Comparison of ENCODE assay signal across 8 cellular contexts in genomic region chr18:74498712-74499629, GRCh38. TPM values are rescaled to one million over a fixed set of nuclear protein-coding genes. Genes with fewer than 3 reads are reported as not detected.
DNase-seq lines count a peak whose midpoint lies in the region; ATAC-seq and TF ChIP-seq lines count a peak whose summit lies in the region.

No MANE protein-coding gene starts in this region.

- H3K27ac ChIP-seq in Karpas-422 (ENCODE audit: low read length) (peak overlapping the region; percentile 80), substantia nigra (ENCODE audit: low read depth, low read length, poor library complexity, severe bottlenecking) (peak overlapping the region; percentile 83)

- H3K4me3 Mint-ChIP-seq in effector memory CD8-positive, alpha-beta T cell, result peak overlapping the region; percentile 85 to 89
- H3K4me3 Mint-ChIP-seq in nephron progenitor cell, result peak overlapping the region; percentile 15

- TF ChIP-seq CTCF in nephron progenitor cell (IDR thresholded peaks at IDR 0.05), result no peak

- peaks cover 25% of the 10 kb centered on the region for H3K36me3 ChIP-seq in Karpas-422 (ENCODE audit: insufficient read depth, low read length)

- H3K9me3 Mint-ChIP-seq in effector memory CD8-positive, alpha-beta T cell, result no peaks in the 10 kb centered on the region
- H3K9me3 Mint-ChIP-seq in nephron progenitor cell, result no peaks in the 10 kb centered on the region

- no peaks in the 10 kb centered on the region for H4K20me1 ChIP-seq in Karpas-422 (ENCODE audit: insufficient read depth, low read depth, low read length)

- peaks cover 49% of the 10 kb centered on the region for H3K36me3 Mint-ChIP-seq in effector memory CD8-positive, alpha-beta T cell (ENCODE audit: insufficient read depth)
- H3K36me3 Mint-ChIP-seq in nephron progenitor cell (ENCODE audit: low read depth), result peaks cover 56% of the 10 kb centered on the region

- peak overlapping the region; percentile 89 for H3K4me2 ChIP-seq in Karpas-422 (ENCODE audit: low read depth, low read length, poor library complexity, severe bottlenecking)

- peaks cover 49% of the 10 kb centered on the region for H3K4me1 ChIP-seq in Karpas-422 (ENCODE audit: low read length)

- no peaks in the 10 kb centered on the region for H3K9me3 ChIP-seq in Karpas-422 (ENCODE audit: low read length)

- no peak overlapping the region for H2AFZ ChIP-seq in Karpas-422 (ENCODE audit: low read length)

- no peaks in the 10 kb centered on the region for H3K27me3 ChIP-seq in Karpas-422 (ENCODE audit: low read length)

- H3K9me2 ChIP-seq in Karpas-422 (replicated peaks; ENCODE audit: insufficient read depth, low read length), result no peaks in the 10 kb centered on the region

- DNase-seq in DMS79 (lab: John Stamatoyannopoulos, UW), result peak; percentile 80
- peak; percentile 92 for DNase-seq in Karpas-422
- peak; percentile 70 for DNase-seq in activated CD4-positive, alpha-beta T cell treated with anti-CD3 and anti-CD28 coated beads, Interleukin-2, amount 50 U/mL, for 1 hour
- peak; percentile 65 to 71 (median 69) for DNase-seq in effector memory CD8-positive, alpha-beta T cell
- no peak for DNase-seq in nephron progenitor cell
- DNase-seq in substantia nigra (lab: John Stamatoyannopoulos, UW), result peak in 32 of 49 donors; percentile 17 to 66 (median 44)
- no peak for DNase-seq in inferior parietal cortex (ENCODE audit: extremely low spot score)

- H3K79me2 ChIP-seq in Karpas-422 (ENCODE audit: low read length), result peaks cover 65% of the 10 kb centered on the region

- peak overlapping the region; percentile 95 to 98 for H3K27ac Mint-ChIP-seq in effector memory CD8-positive, alpha-beta T cell
- peak overlapping the region; percentile 88 for H3K27ac Mint-ChIP-seq in nephron progenitor cell

- peak overlapping the region; percentile 87 for H3K4me3 ChIP-seq in Karpas-422 (ENCODE audit: low read length)

- peak overlapping the region; percentile 92 for H3K9ac ChIP-seq in Karpas-422 (ENCODE audit: low read length)

- peak; percentile 44 for ATAC-seq in GM21528 (IDR thresholded peaks at IDR 0.05; ENCODE audit: low FRiP score, unreplicated experiment)
- ATAC-seq in effector memory CD8-positive, alpha-beta T cell (replicated peaks), result peak; percentile 46

- H3K4me1 Mint-ChIP-seq in effector memory CD8-positive, alpha-beta T cell (ENCODE audit: low read depth in 2 of 2), result peaks cover 29 to 40% of the 10 kb centered on the region in 2 donors
- H3K4me1 Mint-ChIP-seq in nephron progenitor cell, result peaks cover 38% of the 10 kb centered on the region

- no peaks in the 10 kb centered on the region for H3K27me3 Mint-ChIP-seq in effector memory CD8-positive, alpha-beta T cell
- H3K27me3 Mint-ChIP-seq in nephron progenitor cell (ENCODE audit: low read depth, poor library complexity), result no peaks in the 10 kb centered on the region

RNA-seq across cellular contexts. Expression of gene CNDP2, which starts 2.8 kb away (rescaled TPM):
- 137 and 167 TPM in 2 replicates for total RNA-seq in Karpas-422 (2014; rRNA removed; shearing (Covaris generic); ENCODE audit: low replicate concordance)

RNA-seq across cellular contexts. Expression of gene CNDP1, which starts 35.3 kb away (rescaled TPM):
- 0.11 TPM in 1 of 2 replicates, not detected in the other for total RNA-seq in Karpas-422 (2014; rRNA removed; shearing (Covaris generic); ENCODE audit: low replicate concordance)

RNA-seq across cellular contexts. Expression of gene DIPK1C, which starts 41.9 kb away (rescaled TPM):
- total RNA-seq in Karpas-422 (2014; rRNA removed; shearing (Covaris generic); ENCODE audit: low replicate concordance), result not detected in 2 replicates

Comparison
In these comparisons a context has a peak if more than half of its experiments do, and no peak if none do; other contexts are left out.
1. DNase-seq: peak in DMS79 (single experiment), Karpas-422 (single experiment), activated CD4-positive, alpha-beta T cell treated with anti-CD3 and anti-CD28 coated beads, Interleukin-2, amount 50 U/mL, for 1 hour (single experiment), effector memory CD8-positive, alpha-beta T cell (3 of 3) and substantia nigra (32 of 49); none in nephron progenitor cell (single experiment) and inferior parietal cortex (single experiment).